1 cellular context compared by ENCODE assay signal in the genomic region with DNA sequence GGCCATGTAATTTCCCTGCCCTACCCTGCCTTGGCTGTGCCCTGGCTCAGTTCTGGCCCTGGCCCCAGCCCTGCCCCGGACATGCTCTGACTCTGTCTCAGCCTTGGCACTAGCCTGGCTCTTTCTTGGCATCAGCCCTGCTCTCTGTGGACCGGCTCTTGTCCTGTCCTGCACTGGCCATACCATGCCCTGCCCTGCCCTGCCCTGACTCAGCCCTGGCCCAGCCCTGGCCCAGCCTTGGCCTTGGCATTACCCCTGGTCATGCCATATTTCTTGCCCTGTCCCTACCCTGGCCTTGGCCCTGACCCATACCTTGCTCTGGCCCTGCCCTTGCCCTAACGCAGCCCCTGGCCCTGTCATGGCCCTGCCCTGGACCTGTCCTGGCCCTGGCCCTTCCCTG.
DNase-seq lines count a peak whose midpoint lies in the region.
"Not testable (repeated sequence)": the region's sequence is repeated elsewhere in the genome, so short reads cannot be mapped to it uniquely, and the experiment has no call there.

No MANE protein-coding gene starts in this region.

- peak; percentile 99 for DNase-seq in MG63

- not testable (repeated sequence) for H3K27me3 ChIP-seq in MG63

- not testable (repeated sequence) for H3K36me3 ChIP-seq in MG63

- H3K4me3 ChIP-seq in MG63: not testable (repeated sequence)

- not testable (repeated sequence) for H3K9me3 ChIP-seq in MG63
